Comparison of ENCODE assay signal across 9 cellular contexts in genomic region chr13:31742102-31742695, GRCh38. TPM values are rescaled to one million over a fixed set of nuclear protein-coding genes. Genes with fewer than 3 reads are reported as not detected.
DNase-seq lines count a peak whose midpoint lies in the region; ATAC-seq and TF ChIP-seq lines count a peak whose summit lies in the region.
"Had no signal": no experiment of that assay in that cellular context is flagged by ENCODE, and none has a peak within 500 bp of the region (broad histone marks: within the 10 kb centered on the region; RNA-seq: fewer than 3 reads in every experiment).

No MANE protein-coding gene starts in this region.

- H3K27me3 Mint-ChIP-seq in CD4-positive, CD25-positive, alpha-beta regulatory T cell = peaks cover 20% of the 10 kb centered on the region

- H3K4me1 Mint-ChIP-seq in CD4-positive, CD25-positive, alpha-beta regulatory T cell = peaks cover 0 to 5% (median 3%) of the 10 kb centered on the region in 4 donors

- no peaks in the 10 kb centered on the region for H3K9me2 ChIP-seq in neural cell (ENCODE audit: insufficient read depth, low read length)

- H3K4me3 ChIP-seq in CD4-positive, CD25-positive, alpha-beta regulatory T cell (ENCODE audit: low read depth, low read length) = no peak overlapping the region
- no peak overlapping the region for H3K4me3 ChIP-seq in neural cell (ENCODE audit: low read length)

- no peaks in the 10 kb centered on the region for H3K9me3 Mint-ChIP-seq in CD4-positive, CD25-positive, alpha-beta regulatory T cell

- H3K27me3 ChIP-seq in CD4-positive, CD25-positive, alpha-beta regulatory T cell (ENCODE audit: control insufficient read depth, insufficient read depth, low read length) = no peaks in the 10 kb centered on the region
- H3K27me3 ChIP-seq in neural cell (ENCODE audit: insufficient read depth, low read depth, low read length) = no peaks in the 10 kb centered on the region

- peak; percentile 94 for TF ChIP-seq CTCF in neural cell (IDR thresholded peaks at IDR 0.05; ENCODE audit: poor library complexity, severe bottlenecking)

- no peak for TF ChIP-seq EP300 in neural cell (conservative IDR thresholded peaks at IDR 0.05; ENCODE audit: poor library complexity, severe bottlenecking)

- no peaks in the 10 kb centered on the region for H3K36me3 ChIP-seq in CD4-positive, CD25-positive, alpha-beta regulatory T cell (ENCODE audit: control insufficient read depth, insufficient read depth, low read length)
- H3K36me3 ChIP-seq in neural cell (ENCODE audit: insufficient read depth, low read length) = no peaks in the 10 kb centered on the region

- no peak overlapping the region for H3K27ac ChIP-seq in CD4-positive, CD25-positive, alpha-beta regulatory T cell (ENCODE audit: insufficient read depth, low read length, poor library complexity, severe bottlenecking)
- no peak overlapping the region for H3K27ac ChIP-seq in neural cell (ENCODE audit: low read length)

- peak; percentile 94 for TF ChIP-seq RAD21 in neural cell (conservative IDR thresholded peaks at IDR 0.05)

- H3K4me2 ChIP-seq in neural cell (ENCODE audit: low read length) = no peak overlapping the region

- H4K20me1 ChIP-seq in neural cell (ENCODE audit: insufficient read depth) = no peaks in the 10 kb centered on the region

- H3K4me3 Mint-ChIP-seq in CD4-positive, CD25-positive, alpha-beta regulatory T cell = no peak overlapping the region

- H3K9me3 ChIP-seq in CD4-positive, CD25-positive, alpha-beta regulatory T cell (ENCODE audit: control insufficient read depth in 2 of 2, low read length in 2 of 2) = no peaks in the 10 kb centered on the region
- no peaks in the 10 kb centered on the region for H3K9me3 ChIP-seq in neural cell (ENCODE audit: low read length)

- H3K79me2 ChIP-seq in neural cell (replicated peaks; ENCODE audit: insufficient read depth, low read length) = no peaks in the 10 kb centered on the region

- H3K27ac Mint-ChIP-seq in CD4-positive, CD25-positive, alpha-beta regulatory T cell = no peak overlapping the region

- H2AFZ ChIP-seq in neural cell (ENCODE audit: low read depth, low read length) = no peak overlapping the region

- H3K4me1 ChIP-seq in CD4-positive, CD25-positive, alpha-beta regulatory T cell (ENCODE audit: control insufficient read depth, insufficient read depth, low read length, poor library complexity, severe bottlenecking) = no peaks in the 10 kb centered on the region

- no peaks in the 10 kb centered on the region for H3F3A ChIP-seq in neural cell (ENCODE audit: insufficient read depth, low read length, poor library complexity, severe bottlenecking)

- peak; percentile 61 to 65 for ATAC-seq in CD4-positive, CD25-positive, alpha-beta regulatory T cell (ENCODE audit: low read depth in 2 of 2)
- peak; percentile 89 for ATAC-seq in GM19043 (IDR thresholded peaks at IDR 0.05; ENCODE audit: low read depth, unreplicated experiment)
- ATAC-seq in HG03439 (IDR thresholded peaks at IDR 0.05; ENCODE audit: unreplicated experiment) = peak; percentile 86

- no peaks in the 10 kb centered on the region for H3K36me3 Mint-ChIP-seq in CD4-positive, CD25-positive, alpha-beta regulatory T cell

- H3K9ac ChIP-seq in neural cell (ENCODE audit: low read length) = no peak overlapping the region

- DNase-seq in CD4-positive, CD25-positive, alpha-beta regulatory T cell = peak; percentile 18 to 72 (median 48)
- DNase-seq in NOMO-1 treated with dmso at 0.1 percent for 144 hours (lab: John Stamatoyannopoulos, UW; ENCODE audit: unreplicated experiment) (peak; percentile 50), activated T-cell treated with anti-CD3 and anti-CD28 coated beads for 24 hours (ENCODE audit: low read depth) (peak; percentile 55), fibroblast of gingiva (ENCODE audit: low read depth) (peak; percentile 73)
- DNase-seq in stimulated activated naive CD4-positive, alpha-beta T cell treated with Interleukin-2 at 50 U/mL for 16 hours (lab: John Stamatoyannopoulos, UW) = peak; percentile 31

TF ChIP-seq in neural cell, 6 proteins besides CTCF, POLR2A, EP300 and RAD21:
- peak; percentile 94 for TF ChIP-seq SMC3 (conservative IDR thresholded peaks at IDR 0.05; ENCODE audit: poor library complexity)
- no peak for TF ChIP-seq TAF1 (IDR thresholded peaks at IDR 0.05; ENCODE audit: low read depth)

RNA-seq across cellular contexts. Expression of gene RXFP2, which starts 2.9 kb away (rescaled TPM):
- not detected for total RNA-seq in CD4-positive, CD25-positive, alpha-beta regulatory T cell
- not detected for polyA plus RNA-seq in CD4-positive, CD25-positive, alpha-beta regulatory T cell
- not detected in 2 replicates for polyA plus RNA-seq in neural cell
- polyA minus RNA-seq in neural cell = not detected in 2 replicates
- total RNA-seq: activated CD8-positive, alpha-beta memory T cell treated with anti-CD3 and anti-CD28 coated beads for 36 hours had no signal
